Comparison of ENCODE assay signal across 28 cellular contexts in the genomic region with DNA sequence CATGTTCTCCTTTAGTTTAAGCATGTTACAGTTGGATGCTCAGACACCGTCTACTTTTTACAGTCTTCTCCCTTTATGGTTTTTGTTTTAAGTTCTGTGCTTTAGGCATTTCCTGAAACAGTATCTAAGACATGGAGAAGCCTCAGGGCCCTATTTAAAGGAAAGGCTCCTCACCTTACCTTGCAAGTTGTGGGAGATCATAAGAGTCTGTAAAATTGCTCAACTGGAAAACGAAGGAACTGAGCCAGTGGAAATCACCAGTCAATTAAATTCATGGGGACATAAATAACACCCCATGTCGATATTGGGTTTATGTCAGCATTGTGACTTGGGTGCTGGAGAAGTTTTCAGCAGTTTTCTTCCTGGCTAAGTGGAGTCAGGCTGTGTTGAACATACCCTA.
"Had no signal": no experiment of that assay in that cellular context is flagged by ENCODE, and none has a peak within 500 bp of the region (broad histone marks: within the 10 kb centered on the region; RNA-seq: fewer than 3 reads in every experiment).

No MANE protein-coding gene starts in this region.

- H3K36me3 ChIP-seq: neural progenitor cell, ovary, right lobe of liver, sigmoid colon, stomach, thoracic aorta, thyroid gland, tibial nerve, upper lobe of left lung, vagina had no signal

- H3K9me3 Mint-ChIP-seq: nephron; neural progenitor cell; stimulated activated effector memory CD8-positive, alpha-beta T cell treated with anti-CD3 and anti-CD28 coated beads, Interleukin-12 subunit alpha, Interleukin-12 subunit beta, amount 100 ng/mL, for 72 hours; stimulated activated naive B cell treated with anti-CD40 and anti-IgM and Interleukin-4, amounts not matched to agents 10 μg/mL and 1 μg/mL and 100 μg/mL, for 72 hours; stimulated activated naive CD8-positive, alpha-beta T cell treated with anti-CD3 and anti-CD28 coated beads, Interleukin-15, Interleukin-2, amounts not matched to agents 100 ng/mL and 50 ng/mL, for 24 hours had no signal

- H3K36me3 Mint-ChIP-seq: natural killer cell; stimulated activated effector memory CD8-positive, alpha-beta T cell treated with anti-CD3 and anti-CD28 coated beads, Interleukin-12 subunit alpha, Interleukin-12 subunit beta, amount 100 ng/mL, for 72 hours; stimulated activated naive B cell treated with anti-CD40 and anti-IgM and Interleukin-4, amounts not matched to agents 10 μg/mL and 1 μg/mL and 100 μg/mL, for 72 hours had no signal

- H3K9me3 ChIP-seq: ovary, psoas muscle, right lobe of liver, sigmoid colon, stomach, thoracic aorta, thyroid gland, tibial nerve, upper lobe of left lung, vagina had no signal

- H3K9ac ChIP-seq: neural progenitor cell, parathyroid adenoma had no signal

- H3K4me1 Mint-ChIP-seq: natural killer cell; nephron; neural progenitor cell; stimulated activated effector memory CD8-positive, alpha-beta T cell treated with anti-CD3 and anti-CD28 coated beads, Interleukin-12 subunit alpha, Interleukin-12 subunit beta, amount 100 ng/mL, for 72 hours; stimulated activated naive B cell treated with anti-CD40 and anti-IgM and Interleukin-4, amounts not matched to agents 10 μg/mL and 1 μg/mL and 100 μg/mL, for 72 hours had no signal

- H3K27ac ChIP-seq: neural progenitor cell, ovary, parathyroid adenoma, psoas muscle, right lobe of liver, sigmoid colon, stomach, thoracic aorta, thyroid gland, tibial nerve, upper lobe of left lung, vagina had no signal

- H3K27me3 Mint-ChIP-seq: progenitor cell of endocrine pancreas; stimulated activated naive B cell treated with anti-CD40 and anti-IgM and Interleukin-4, amounts not matched to agents 10 μg/mL and 1 μg/mL and 100 μg/mL, for 72 hours; stimulated activated naive CD8-positive, alpha-beta T cell treated with anti-CD3 and anti-CD28 coated beads, Interleukin-15, Interleukin-2, amounts not matched to agents 100 ng/mL and 50 ng/mL, for 24 hours had no signal

- ATAC-seq: natural killer cell; psoas muscle; right cardiac atrium; right lobe of liver; stimulated activated effector memory CD8-positive, alpha-beta T cell treated with anti-CD3 and anti-CD28 coated beads, Interleukin-12 subunit alpha, Interleukin-12 subunit beta, amount 100 ng/mL, for 72 hours; stimulated activated naive B cell treated with anti-CD40 and anti-IgM and Interleukin-4, amounts not matched to agents 10 μg/mL and 1 μg/mL and 100 μg/mL, for 72 hours had no signal

- H3K4me3 Mint-ChIP-seq: natural killer cell; nephron; neural progenitor cell; stimulated activated effector memory CD8-positive, alpha-beta T cell treated with anti-CD3 and anti-CD28 coated beads, Interleukin-12 subunit alpha, Interleukin-12 subunit beta, amount 100 ng/mL, for 72 hours; stimulated activated naive B cell treated with anti-CD40 and anti-IgM and Interleukin-4, amounts not matched to agents 10 μg/mL and 1 μg/mL and 100 μg/mL, for 72 hours; stimulated activated naive CD8-positive, alpha-beta T cell treated with anti-CD3 and anti-CD28 coated beads, Interleukin-15, Interleukin-2, amounts not matched to agents 100 ng/mL and 50 ng/mL, for 24 hours had no signal

- H3K4me3 ChIP-seq: neural progenitor cell, ovary, psoas muscle, right lobe of liver, sigmoid colon, stomach, thoracic aorta, thyroid gland, tibial nerve, upper lobe of left lung, vagina had no signal

- H2AFZ ChIP-seq: neural progenitor cell, parathyroid adenoma had no signal

- H3K4me2 ChIP-seq: neural progenitor cell had no signal

- DNase-seq: natural killer cell; occipital lobe; ovary; posterior cingulate gyrus; psoas muscle; right cardiac atrium; right lobe of liver; sigmoid colon; small intestine; stimulated activated CD4-positive, alpha-beta T cell treated with anti-CD3 and anti-CD28 coated beads, Interleukin-15, amount 100 ng/mL, for 24 hours; stimulated activated CD4-positive, alpha-beta T cell treated with anti-CD3 and anti-CD28 coated beads, Interleukin-2, amount 100 ng/mL, for 24 hours; stimulated activated CD4-positive, alpha-beta T cell treated with anti-CD3 and anti-CD28 coated beads, Interleukin-2, amount 100 ng/mL, for 48 hours; stimulated activated CD4-positive, alpha-beta T cell treated with anti-CD3 and anti-CD28 coated beads, Interleukin-4, amount 100 ng/mL, for 24 hours; stimulated activated naive B cell treated with anti-CD40 and anti-IgM and Interleukin-4, amounts not matched to agents 10 μg/mL and 1 μg/mL and 100 μg/mL, for 72 hours; stimulated activated naive CD4-positive, alpha-beta T cell treated with Interleukin-2 at 50 U/mL for 16 hours; stomach; thyroid gland; trophoblast cell; upper lobe of left lung had no signal

- H3K27me3 ChIP-seq: neural progenitor cell, ovary, right lobe of liver, sigmoid colon, stomach, thyroid gland, tibial nerve, upper lobe of left lung, vagina had no signal

- H3K4me1 ChIP-seq: parathyroid adenoma, psoas muscle, right lobe of liver, sigmoid colon, stomach, thyroid gland, tibial nerve, upper lobe of left lung, vagina had no signal

- H3K27ac Mint-ChIP-seq: natural killer cell; nephron; neural progenitor cell; progenitor cell of endocrine pancreas; stimulated activated effector memory CD8-positive, alpha-beta T cell treated with anti-CD3 and anti-CD28 coated beads, Interleukin-12 subunit alpha, Interleukin-12 subunit beta, amount 100 ng/mL, for 72 hours; stimulated activated naive B cell treated with anti-CD40 and anti-IgM and Interleukin-4, amounts not matched to agents 10 μg/mL and 1 μg/mL and 100 μg/mL, for 72 hours; stimulated activated naive CD8-positive, alpha-beta T cell treated with anti-CD3 and anti-CD28 coated beads, Interleukin-15, Interleukin-2, amounts not matched to agents 100 ng/mL and 50 ng/mL, for 24 hours had no signal
